Comparison of ENCODE assay signal across 9 cellular contexts in genomic region chr9:88173378-88173999, GRCh38. TPM values are rescaled to one million over a fixed set of nuclear protein-coding genes. Genes with fewer than 3 reads are reported as not detected.
DNase-seq lines count a peak whose midpoint lies in the region; ATAC-seq and TF ChIP-seq lines count a peak whose summit lies in the region.
"Had no signal": no experiment of that assay in that cellular context is flagged by ENCODE, and none has a peak within 500 bp of the region (broad histone marks: within the 10 kb centered on the region; RNA-seq: fewer than 3 reads in every experiment).

No MANE protein-coding gene starts in this region.

- H3K4me3 ChIP-seq in right atrium auricular region = no peak overlapping the region

- no peaks in the 10 kb centered on the region for H3K4me1 Mint-ChIP-seq in HFFc6 (ENCODE audit: low read depth)

- H3K36me3 ChIP-seq in right atrium auricular region = no peaks in the 10 kb centered on the region

- no peaks in the 10 kb centered on the region for H3K4me1 ChIP-seq in right atrium auricular region

- no peaks in the 10 kb centered on the region; the same call in 1 of the 2 replicates for H3K27me3 Mint-ChIP-seq in HFFc6 (ENCODE audit: insufficient read depth)

- TF ChIP-seq CTCF in HFFc6 (IDR thresholded peaks at IDR 0.05) = peak; percentile 94
- TF ChIP-seq CTCF in right atrium auricular region (IDR thresholded peaks at IDR 0.05) = peak; percentile 39 to 81

- no peak overlapping the region for H3K27ac ChIP-seq in right atrium auricular region

- no peaks in the 10 kb centered on the region for H3K9me3 ChIP-seq in right atrium auricular region

- no peaks in the 10 kb centered on the region for H3K27me3 ChIP-seq in right atrium auricular region

- H3K4me3 Mint-ChIP-seq in HFFc6 = no peak overlapping the region

- no peak overlapping the region for H3K27ac Mint-ChIP-seq in HFFc6

- no peak for ATAC-seq in HG02852 (IDR thresholded peaks at IDR 0.05; ENCODE audit: unreplicated experiment)

- DNase-seq in CD1c-positive myeloid dendritic cell (ENCODE audit: extremely low spot score) = peak; percentile 71
- DNase-seq in HFFc6 = peak; percentile 59
- peak; percentile 73 for DNase-seq in RPMI7951 (ENCODE audit: low read depth)
- peak; percentile 25 for DNase-seq in activated gamma-delta T cell treated with anti-CD3 and anti-CD28 coated beads, Interleukin-2, amount 50 U/mL, for 16 hours (ENCODE audit: low read depth)
- no peak for DNase-seq in right atrium auricular region (ENCODE audit: low spot score)
- peak; percentile 55 for DNase-seq in stimulated activated CD4-positive, alpha-beta T cell treated with anti-CD3 and anti-CD28 coated beads, Interleukin-4, amount 100 ng/mL, for 1 hour
- DNase-seq in cortex of kidney (lab: John Stamatoyannopoulos, UW) = no peak

- peaks cover 7% of the 10 kb centered on the region; the same call in 1 of the 2 replicates for H3K9me3 Mint-ChIP-seq in HFFc6

- peaks cover 4% of the 10 kb centered on the region; the same call in 1 of the 2 replicates for H3K36me3 Mint-ChIP-seq in HFFc6 (ENCODE audit: low read depth)

RNA-seq across cellular contexts. Expression of gene SPATA31C2, which starts 35.2 kb away (rescaled TPM):
- not detected for total RNA-seq in HFFc6 (2021; fragmentation: NEBNext Ultra II Directional; extraction: Animal tissue kit (Norgen Biotek cat#: 25700))
- not detected in 2 replicates for total RNA-seq in RPMI7951 (2014; rRNA removed; shearing (Covaris generic))
- not detected for total RNA-seq in right atrium auricular region
- total RNA-seq: subcutaneous adipose tissue had no signal

Comparison
In these comparisons a context has a peak if more than half of its experiments do, and no peak if none do; other contexts are left out.
1. DNase-seq: peak in CD1c-positive myeloid dendritic cell (single experiment), HFFc6 (single experiment), RPMI7951 (single experiment), activated gamma-delta T cell treated with anti-CD3 and anti-CD28 coated beads, Interleukin-2, amount 50 U/mL, for 16 hours (single experiment) and stimulated activated CD4-positive, alpha-beta T cell treated with anti-CD3 and anti-CD28 coated beads, Interleukin-4, amount 100 ng/mL, for 1 hour (single experiment); none in right atrium auricular region (single experiment) and cortex of kidney (single experiment).